13 cellular contexts compared by ENCODE assay signal in genomic region chr1:55128418-55128817, GRCh38.
A peak's percentile ranks its signal among the peaks of the same experiment; 100 is the strongest.
DNase-seq lines count a peak whose midpoint lies in the region; ATAC-seq lines count a peak whose summit lies in the region.
"Had no signal": no experiment of that assay in that cellular context is flagged by ENCODE, and none has a peak within 500 bp of the region (broad histone marks: within the 10 kb centered on the region; RNA-seq: fewer than 3 reads in every experiment).

No MANE protein-coding gene starts in this region.

- CTCF ChIA-PET in activated naive CD4-positive, alpha-beta T cell treated with anti-CD3 and anti-CD28 coated beads for 36 hours (lab: Charles Lee): interaction anchor here (0.7 kb wide), 1 partner anchor 43 kb away, joined by 3 read pairs; no protein-coding TSS in a partner anchor
- CTCF ChIA-PET in T-cell (lab: Charles Lee): no interaction called here

- POLR2A ChIA-PET in T-cell (lab: Charles Lee): no interaction called here

- H3K36me3 Mint-ChIP-seq in activated naive CD4-positive, alpha-beta T cell treated with anti-CD3 and anti-CD28 coated beads for 36 hours (ENCODE audit: low read depth): peaks cover 51% of the 10 kb centered on the region
- H3K36me3 Mint-ChIP-seq in T-cell: peaks cover 73% of the 10 kb centered on the region
- peaks cover 40 to 44% of the 10 kb centered on the region in 2 donors for H3K36me3 Mint-ChIP-seq in stimulated activated naive B cell treated with anti-CD40 and anti-IgM and Interleukin-4, amounts not matched to agents 10 μg/mL and 1 μg/mL and 100 μg/mL, for 72 hours

- H3K27me3 Mint-ChIP-seq in activated naive CD4-positive, alpha-beta T cell treated with anti-CD3 and anti-CD28 coated beads for 36 hours (ENCODE audit: low read depth): no peaks in the 10 kb centered on the region
- H3K27me3 Mint-ChIP-seq in T-cell: no peaks in the 10 kb centered on the region
- H3K27me3 Mint-ChIP-seq in stimulated activated naive B cell treated with anti-CD40 and anti-IgM and Interleukin-4, amounts not matched to agents 10 μg/mL and 1 μg/mL and 100 μg/mL, for 72 hours: no peaks in the 10 kb centered on the region

- peaks cover 35% of the 10 kb centered on the region for H3K4me1 Mint-ChIP-seq in activated naive CD4-positive, alpha-beta T cell treated with anti-CD3 and anti-CD28 coated beads for 36 hours (ENCODE audit: low read depth)
- peaks cover 12 to 28% (median 21%) of the 10 kb centered on the region in 3 donors for H3K4me1 Mint-ChIP-seq in T-cell
- H3K4me1 Mint-ChIP-seq in stimulated activated naive B cell treated with anti-CD40 and anti-IgM and Interleukin-4, amounts not matched to agents 10 μg/mL and 1 μg/mL and 100 μg/mL, for 72 hours: peaks cover 11 to 22% of the 10 kb centered on the region in 2 donors

- no peaks in the 10 kb centered on the region for H3K9me3 Mint-ChIP-seq in activated naive CD4-positive, alpha-beta T cell treated with anti-CD3 and anti-CD28 coated beads for 36 hours
- no peaks in the 10 kb centered on the region for H3K9me3 Mint-ChIP-seq in T-cell
- H3K9me3 Mint-ChIP-seq in stimulated activated naive B cell treated with anti-CD40 and anti-IgM and Interleukin-4, amounts not matched to agents 10 μg/mL and 1 μg/mL and 100 μg/mL, for 72 hours: no peaks in the 10 kb centered on the region

- no peak for DNase-seq in activated naive CD4-positive, alpha-beta T cell treated with anti-CD3 and anti-CD28 coated beads for 36 hours
- DNase-seq in activated naive CD4-positive, alpha-beta T cell (lab: John Stamatoyannopoulos, UW): no peak
- DNase-seq in T-cell (no peak), kidney glomerular epithelial cell (lab: John Stamatoyannopoulos, UW) (peak; percentile 24), nucleus accumbens (lab: John Stamatoyannopoulos, UW) (no peak)
- DNase-seq in stimulated activated naive B cell treated with anti-CD40 and anti-IgM and Interleukin-4, amounts not matched to agents 10 μg/mL and 1 μg/mL and 100 μg/mL, for 72 hours: no peak
- DNase-seq in activated CD4-positive, CD25-positive, alpha-beta regulatory T cell treated with anti-CD3 and anti-CD28 coated beads, Interleukin-2, amount 50 U/mL, for 72 hours: no peak
- no peak for DNase-seq in stimulated activated CD4-positive, alpha-beta T cell treated with anti-CD3 and anti-CD28 coated beads, Interleukin-2, amount 100 ng/mL, for 48 hours
- DNase-seq: caudate nucleus, lower lobe of right lung, NCI-H2171 treated with DMSO at 0.1 percent for 48 hours, ovary, upper lobe of right lung had no signal

- H3K4me3 Mint-ChIP-seq in activated naive CD4-positive, alpha-beta T cell treated with anti-CD3 and anti-CD28 coated beads for 36 hours: no peak overlapping the region
- peak overlapping the region in 2 of 3 donors; percentile 0 to 7 for H3K4me3 Mint-ChIP-seq in T-cell
- peak overlapping the region in 1 of 2 donors; percentile 14 for H3K4me3 Mint-ChIP-seq in stimulated activated naive B cell treated with anti-CD40 and anti-IgM and Interleukin-4, amounts not matched to agents 10 μg/mL and 1 μg/mL and 100 μg/mL, for 72 hours

- peak in 1 of 4 experiments; percentile 9 for ATAC-seq in T-cell (replicated peaks in 1 of 4)
- ATAC-seq in stimulated activated naive B cell treated with anti-CD40 and anti-IgM and Interleukin-4, amounts not matched to agents 10 μg/mL and 1 μg/mL and 100 μg/mL, for 72 hours (replicated peaks): peak in 1 of 2 donors; percentile 5

- H3K27ac Mint-ChIP-seq in activated naive CD4-positive, alpha-beta T cell treated with anti-CD3 and anti-CD28 coated beads for 36 hours: peak overlapping the region; percentile 80
- peak overlapping the region; percentile 80 to 85 for H3K27ac Mint-ChIP-seq in T-cell
- H3K27ac Mint-ChIP-seq in stimulated activated naive B cell treated with anti-CD40 and anti-IgM and Interleukin-4, amounts not matched to agents 10 μg/mL and 1 μg/mL and 100 μg/mL, for 72 hours: peak overlapping the region; percentile 53

- intact Hi-C loops in activated naive CD4-positive, alpha-beta T cell treated with anti-CD3 and anti-CD28 coated beads for 36 hours (cut with micrococcal nuclease): loop anchor here (1.0 kb wide), 2 partner anchors 12 to 55 kb away; no protein-coding TSS in a partner anchor
